In the genomic region with DNA sequence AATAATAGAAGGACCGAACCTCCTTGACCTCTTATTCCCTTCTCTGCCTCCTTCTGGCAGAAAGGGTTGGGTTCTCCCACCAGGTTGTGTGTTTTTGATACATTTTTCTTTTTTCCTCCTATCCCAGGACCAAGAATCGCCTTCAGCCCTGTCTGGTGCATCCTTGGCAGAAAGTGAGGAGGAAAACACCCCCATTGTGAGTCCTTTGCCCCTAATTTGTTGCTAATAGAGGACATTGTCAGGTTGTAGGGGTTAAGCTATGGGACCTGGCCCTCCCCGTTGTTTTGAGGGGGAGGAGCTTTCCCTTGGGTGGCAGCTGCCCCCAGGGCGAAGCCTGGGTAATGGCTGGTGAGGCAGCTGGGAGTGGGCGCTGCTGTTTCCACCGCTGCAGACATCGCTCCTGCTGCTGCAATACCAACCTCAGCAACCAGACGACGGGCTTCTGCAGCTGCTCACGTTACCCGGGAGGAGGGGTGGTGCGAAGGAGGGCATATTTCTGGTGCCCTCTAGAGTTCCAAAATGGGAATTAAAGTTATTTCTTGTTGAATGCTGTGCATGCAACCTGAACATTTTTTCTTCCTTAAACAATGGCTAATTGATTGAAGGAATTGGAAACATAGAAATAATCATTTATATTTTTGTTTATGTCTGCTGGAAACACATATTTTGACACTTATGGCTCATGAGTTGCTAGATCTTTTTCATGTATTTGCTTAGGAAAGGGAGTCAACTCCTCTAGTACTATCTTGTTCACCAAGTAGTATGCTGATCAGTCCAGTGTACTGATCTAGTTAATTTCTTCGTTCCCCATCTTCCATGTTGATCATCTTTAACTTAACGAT, we compare ENCODE assay signal across 8 cellular contexts. TPM values are rescaled to one million over a fixed set of nuclear protein-coding genes. Genes with fewer than 3 reads are reported as not detected.
DNase-seq lines count a peak whose midpoint lies in the region; ATAC-seq, FAIRE-seq and TF ChIP-seq lines count a peak whose summit lies in the region.

No MANE protein-coding gene starts in this region.

- no peak for TF ChIP-seq EP300 in A549 (IDR thresholded peaks at IDR 0.05)

- H3K36me3 ChIP-seq in skeletal muscle tissue (ENCODE audit: control insufficient read depth in 3 of 3, insufficient read depth in 3 of 3, low read length in 3 of 3) = no peaks in the 10 kb centered on the region

- H3K4me3 ChIP-seq in A549 (peak overlapping the region; percentile 96), iPS-18c (ENCODE audit: insufficient read depth, low read depth, low read length) (peak overlapping the region; percentile 92), skeletal muscle tissue (ENCODE audit: low read length in 3 of 3) (peak overlapping the region; percentile 91 to 93 (median 91))

- POLR2A ChIA-PET in A549 (lab: Yijun Ruan, JAX) = interaction anchor here (0.8 to 1.0 kb wide), 3 partner anchors 33 to 201 kb away, joined by 3 read pairs; a partner anchor contains a TSS

- peak overlapping the region; percentile 87 to 96 (median 90) for H3K9ac ChIP-seq in skeletal muscle tissue (ENCODE audit: low read depth in 1 of 3, low read length in 3 of 3)

- no peak for FAIRE-seq in A549 (lab: Jason Lieb, UNC)

- TF ChIP-seq POLR2A in A549 (IDR thresholded peaks at IDR 0.05; ENCODE audit: low read length) (no peak), GM18526 (IDR thresholded peaks at IDR 0.05; ENCODE audit: extremely low read depth, insufficient read length) (peak; percentile 34)

- peak; percentile 39 to 45; a peak in 4 of 5 replicates for TF ChIP-seq RAD21 in A549 (conservative IDR thresholded peaks at IDR 0.05 in 1 of 2, IDR thresholded peaks at IDR 0.05 in 1 of 2)

- peak overlapping the region; percentile 99 for H3K4me2 ChIP-seq in A549

- H3K9me3 ChIP-seq in A549 (no peaks in the 10 kb centered on the region), iPS-18c (ENCODE audit: control insufficient read depth, insufficient read depth, low read length) (no peaks in the 10 kb centered on the region), skeletal muscle tissue (ENCODE audit: control insufficient read depth in 3 of 3, low read length in 3 of 3) (no peaks in the 10 kb centered on the region)

- CTCF ChIA-PET in A549 (lab: Yijun Ruan, JAX) = interaction anchor here (0.6 to 1.3 kb wide), 6 partner anchors 9 to 278 kb away, joined by 3 to 14 read pairs (median 4); no protein-coding TSS in a partner anchor

- no peaks in the 10 kb centered on the region for H3K27me3 ChIP-seq in skeletal muscle tissue (ENCODE audit: control insufficient read depth in 3 of 3, insufficient read depth in 3 of 3, low read length in 3 of 3)

- H3K27ac ChIP-seq in A549 = peak overlapping the region; percentile 98 to 99
- peak overlapping the region; percentile 84 for H3K27ac ChIP-seq in skeletal muscle tissue (ENCODE audit: low read depth, low read length)

- DNase-seq in A549 (ENCODE audit: low read depth in 1 of 2, low spot score in 1 of 2) (peak; percentile 62 to 87), NCI-H2107 treated with DMSO at 0.1 percent for 48 hours (lab: John Stamatoyannopoulos, UW; ENCODE audit: unreplicated experiment) (peak; percentile 85), UCSD-AML1 (lab: John Stamatoyannopoulos, UW; ENCODE audit: unreplicated experiment) (peak; percentile 81), brain pericyte (ENCODE audit: low read depth, low spot score) (peak; percentile 65)

- peak; percentile 56 for TF ChIP-seq CTCF in A549 (IDR thresholded peaks at IDR 0.05)

- peak; percentile 58 to 70 for ATAC-seq in A549
- ATAC-seq in HG03095 (IDR thresholded peaks at IDR 0.05; ENCODE audit: unreplicated experiment) = peak; percentile 35

- H3K4me1 ChIP-seq in A549 (peaks cover 22% of the 10 kb centered on the region; the same call in 2 of the 3 replicates), skeletal muscle tissue (ENCODE audit: control insufficient read depth in 3 of 3, insufficient read depth in 3 of 3, low read length in 3 of 3) (peaks cover 14 to 19% (median 19%) of the 10 kb centered on the region in 3 donors)

- WGBS in A549 (ENCODE audit: missing lambda C conversion rate) = 0% methylated on average over 14 of the region's 14 CpGs

TF ChIP-seq in A549, 52 proteins besides CTCF, POLR2A, EP300 and RAD21:
- TF ChIP-seq HOXA7 (CRISPR knock-in tag; IDR thresholded peaks at IDR 0.05) (no peak), CEBPB (IDR thresholded peaks at IDR 0.05) (no peak), JUN (IDR thresholded peaks at IDR 0.05) (no peak), POLR2AphosphoS2 (conservative IDR thresholded peaks at IDR 0.05; ENCODE audit: low read length) (no peak), TP53 (CRISPR knock-in tag; IDR thresholded peaks at IDR 0.05) (no peak), KDM1A (IDR thresholded peaks at IDR 0.05; ENCODE audit: low read depth) (no peak), MYC (IDR thresholded peaks at IDR 0.05; ENCODE audit: borderline replicate concordance, low read length) (no peak), ZSCAN20 (CRISPR knock-in tag; IDR thresholded peaks at IDR 0.05) (no peak), BHLHE40 (IDR thresholded peaks at IDR 0.05; ENCODE audit: low read depth, low read length) (peak; percentile 63; the same call in 1 of the 2 replicates), HOXB5 (CRISPR knock-in tag; IDR thresholded peaks at IDR 0.05) (no peak), HDAC2 (IDR thresholded peaks at IDR 0.05) (no peak), MAZ (IDR thresholded peaks at IDR 0.05; ENCODE audit: borderline replicate concordance, low read depth, low read length) (no peak), ZC3H11A (IDR thresholded peaks at IDR 0.05) (no peak), GATA3 (IDR thresholded peaks at IDR 0.05; ENCODE audit: borderline replicate concordance) (no peak), FOSL2 (IDR thresholded peaks at IDR 0.05) (no peak), FOSL2 (CRISPR knock-in tag; IDR thresholded peaks at IDR 0.05) (no peak), ZNF302 (CRISPR knock-in tag; IDR thresholded peaks at IDR 0.05) (no peak), SMC3 (IDR thresholded peaks at IDR 0.05) (peak; percentile 24; the same call in 2 of the 3 replicates)
- TF ChIP-seq, protein P1, sequence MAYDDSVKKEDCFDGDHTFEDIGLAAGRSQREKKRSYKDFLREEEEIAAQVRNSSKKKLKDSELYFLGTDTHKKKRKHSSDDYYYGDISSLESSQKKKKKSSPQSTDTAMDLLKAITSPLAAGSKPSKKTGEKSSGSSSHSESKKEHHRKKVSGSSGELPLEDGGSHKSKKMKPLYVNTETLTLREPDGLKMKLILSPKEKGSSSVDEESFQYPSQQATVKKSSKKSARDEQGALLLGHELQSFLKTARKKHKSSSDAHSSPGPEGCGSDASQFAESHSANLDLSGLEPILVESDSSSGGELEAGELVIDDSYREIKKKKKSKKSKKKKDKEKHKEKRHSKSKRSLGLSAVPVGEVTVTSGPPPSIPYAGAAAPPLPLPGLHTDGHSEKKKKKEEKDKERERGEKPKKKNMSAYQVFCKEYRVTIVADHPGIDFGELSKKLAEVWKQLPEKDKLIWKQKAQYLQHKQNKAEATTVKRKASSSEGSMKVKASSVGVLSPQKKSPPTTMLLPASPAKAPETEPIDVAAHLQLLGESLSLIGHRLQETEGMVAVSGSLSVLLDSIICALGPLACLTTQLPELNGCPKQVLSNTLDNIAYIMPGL (CRISPR knock-in tag; IDR thresholded peaks at IDR 0.05; ENCODE audit: borderline replicate concordance) = no peak
- TF ChIP-seq, protein P2, sequence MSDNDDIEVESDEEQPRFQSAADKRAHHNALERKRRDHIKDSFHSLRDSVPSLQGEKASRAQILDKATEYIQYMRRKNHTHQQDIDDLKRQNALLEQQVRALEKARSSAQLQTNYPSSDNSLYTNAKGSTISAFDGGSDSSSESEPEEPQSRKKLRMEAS (IDR thresholded peaks at IDR 0.05) = peak; percentile 55
- TF ChIP-seq, protein P3, sequence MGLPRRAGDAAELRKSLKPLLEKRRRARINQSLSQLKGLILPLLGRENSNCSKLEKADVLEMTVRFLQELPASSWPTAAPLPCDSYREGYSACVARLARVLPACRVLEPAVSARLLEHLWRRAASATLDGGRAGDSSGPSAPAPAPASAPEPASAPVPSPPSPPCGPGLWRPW (IDR thresholded peaks at IDR 0.05) = no peak

RNA-seq across cellular contexts. Expression of a gene that starts 1.5 kb away (rescaled TPM):
- 50.8 and 56.7 TPM in 2 replicates for polyA plus RNA-seq in A549 (2011; rRNA removed)
- 6.4 and 6.5 TPM in 2 replicates for polyA plus RNA-seq in A549 (2012; cell fraction: cytosol; rRNA removed)
- polyA plus RNA-seq in A549 (2012; cell fraction: nucleus; rRNA removed) = 5.9 and 10.7 TPM in 2 replicates
- polyA plus RNA-seq in A549 (2017; fragmentation: RNase III; extraction: RNeasy Plus Mini Kit Qiagen cat#74134 plus additional on column Dnase treatment) = 18.7 to 21.8 TPM (median 21.7 TPM) in 3 replicates
- polyA minus RNA-seq in A549 (2011; rRNA and poly(A)+ RNA removed) = 29.2 and 31.1 TPM in 2 replicates
- total RNA-seq in skeletal muscle tissue = 61.6 TPM

Comparison
In these comparisons a context has a peak if more than half of its experiments do, and no peak if none do; other contexts are left out.
1. Peak in every context shown above with its lines: DNase-seq, ATAC-seq, H3K4me3 ChIP-seq and H3K27ac ChIP-seq.